14 cellular contexts compared by ENCODE assay signal in genomic region chr10:34434119-34434594, GRCh38.
A peak's percentile ranks its signal among the peaks of the same experiment; 100 is the strongest.
DNase-seq lines count a peak whose midpoint lies in the region; ATAC-seq and TF ChIP-seq lines count a peak whose summit lies in the region.
"Had no signal": no experiment of that assay in that cellular context is flagged by ENCODE, and none has a peak within 500 bp of the region (broad histone marks: within the 10 kb centered on the region; RNA-seq: fewer than 3 reads in every experiment).

No MANE protein-coding gene starts in this region.

- H3K27ac ChIP-seq in right atrium auricular region: no peak overlapping the region
- H3K27ac ChIP-seq: stomach, VCaP had no signal

- no peaks in the 10 kb centered on the region for H3K27me3 ChIP-seq in right atrium auricular region
- H3K27me3 ChIP-seq: stomach had no signal

- no peak overlapping the region for H3K4me3 ChIP-seq in right atrium auricular region
- H3K4me3 ChIP-seq: stomach had no signal

- H3K4me1 ChIP-seq in right atrium auricular region: peaks cover 0 to 18% of the 10 kb centered on the region in 2 donors

- DNase-seq in Right ventricle myocardium superior (no peak), right atrium auricular region (ENCODE audit: low spot score) (no peak), brain pericyte (ENCODE audit: low read depth, low spot score) (peak; percentile 58), iris pigment epithelial cell (ENCODE audit: low read depth) (peak; percentile 93), AG08396 (ENCODE audit: low spot score) (no peak), NCI-H2029 (lab: John Stamatoyannopoulos, UW) (no peak), CD1c-positive myeloid dendritic cell (ENCODE audit: extremely low spot score) (no peak)
- DNase-seq in activated CD8-positive, alpha-beta memory T cell treated with anti-CD3 and anti-CD28 coated beads, Interleukin-2, amount 50 U/mL, for 48 hours: no peak
- DNase-seq: activated effector memory CD4-positive, alpha-beta T cell treated with Interleukin-2 at 50 U/mL for 16 hours; GDM1; H9; NCI-H1105; stomach had no signal

- H3K36me3 ChIP-seq in right atrium auricular region: no peaks in the 10 kb centered on the region
- H3K36me3 ChIP-seq: stomach had no signal

- ATAC-seq in Right ventricle myocardium superior (ENCODE audit: poor library complexity): peak; percentile 37

- no peaks in the 10 kb centered on the region for H3K9me3 ChIP-seq in right atrium auricular region
- H3K9me3 ChIP-seq: stomach had no signal

- intact Hi-C loops in Right ventricle myocardium superior (cut with DNase I): no loop called here

- TF ChIP-seq CTCF in right atrium auricular region (IDR thresholded peaks at IDR 0.05): no peak

Comparison
In these comparisons a context has a peak if more than half of its experiments do, and no peak if none do; other contexts are left out.
1. DNase-seq: peak in brain pericyte (single experiment) and iris pigment epithelial cell (single experiment); none in Right ventricle myocardium superior (single experiment), right atrium auricular region (single experiment), activated CD8-positive, alpha-beta memory T cell treated with anti-CD3 and anti-CD28 coated beads, Interleukin-2, amount 50 U/mL, for 48 hours (single experiment), AG08396 (single experiment), NCI-H2029 (single experiment) and CD1c-positive myeloid dendritic cell (single experiment).